Comparison of ENCODE assay signal across 17 cellular contexts in genomic region chr5:58127486-58128220, GRCh38.
DNase-seq lines count a peak whose midpoint lies in the region; ATAC-seq, FAIRE-seq and TF ChIP-seq lines count a peak whose summit lies in the region.
"Had no signal": no experiment of that assay in that cellular context is flagged by ENCODE, and none has a peak within 500 bp of the region (broad histone marks: within the 10 kb centered on the region; RNA-seq: fewer than 3 reads in every experiment).

No MANE protein-coding gene starts in this region.

- intact Hi-C loops in Panc1 (cut with micrococcal nuclease; ENCODE audit: unreplicated experiment): no loop called here
- intact Hi-C loops in endothelial cell of umbilical vein (cut with micrococcal nuclease): loop anchor here (10.0 kb wide), 1 partner anchor 343 kb away; no protein-coding TSS in a partner anchor

- no peaks in the 10 kb centered on the region for H3K27me3 Mint-ChIP-seq in mesothelial cell of epicardium (ENCODE audit: low read depth)
- no peaks in the 10 kb centered on the region for H3K27me3 Mint-ChIP-seq in T-cell
- H3K27me3 Mint-ChIP-seq: stimulated activated naive B cell treated with anti-CD40 and anti-IgM and Interleukin-4, amounts not matched to agents 10 μg/mL and 1 μg/mL and 100 μg/mL, for 72 hours had no signal

- H3K27ac Mint-ChIP-seq in mesothelial cell of epicardium (peak overlapping the region; percentile 83), T-cell (no peak overlapping the region)
- H3K27ac Mint-ChIP-seq: stimulated activated naive B cell treated with anti-CD40 and anti-IgM and Interleukin-4, amounts not matched to agents 10 μg/mL and 1 μg/mL and 100 μg/mL, for 72 hours; WTC11 had no signal

- no peaks in the 10 kb centered on the region for H4K20me1 ChIP-seq in endothelial cell of umbilical vein (replicated peaks; ENCODE audit: control insufficient read depth, extremely low read depth, insufficient read depth, low read length)

- H3K9me3 Mint-ChIP-seq in mesothelial cell of epicardium (no peaks in the 10 kb centered on the region), T-cell (no peaks in the 10 kb centered on the region)
- H3K9me3 Mint-ChIP-seq: stimulated activated naive B cell treated with anti-CD40 and anti-IgM and Interleukin-4, amounts not matched to agents 10 μg/mL and 1 μg/mL and 100 μg/mL, for 72 hours; WTC11 had no signal

- no peaks in the 10 kb centered on the region for H3K27me3 ChIP-seq in Panc1 (ENCODE audit: control insufficient read depth, insufficient read depth, low read length)
- no peaks in the 10 kb centered on the region for H3K27me3 ChIP-seq in endothelial cell of umbilical vein (ENCODE audit: control insufficient read depth in 2 of 2, insufficient read depth in 2 of 2, low read length in 2 of 2)
- no peaks in the 10 kb centered on the region for H3K27me3 ChIP-seq in MG63
- H3K27me3 ChIP-seq: gastroesophageal sphincter had no signal

- WGBS in A549 (ENCODE audit: missing lambda C conversion rate): 4% methylated on average over 11 of the region's 11 CpGs

- no peak for TF ChIP-seq POLR2A in A549 (IDR thresholded peaks at IDR 0.05; ENCODE audit: low read length)
- no peak for TF ChIP-seq POLR2A in endothelial cell of umbilical vein (IDR thresholded peaks at IDR 0.05; ENCODE audit: low read depth, low read length)

- H3K9me1 ChIP-seq in endothelial cell of umbilical vein (replicated peaks; ENCODE audit: control insufficient read depth, extremely low read depth, insufficient read depth, low read length): no peaks in the 10 kb centered on the region

- CTCF ChIA-PET in A549 (lab: Yijun Ruan, JAX): interaction anchor here (0.9 to 1.6 kb wide), 4 partner anchors 10 to 830 kb away, joined by 4 to 6 read pairs (median 4); no protein-coding TSS in a partner anchor
- CTCF ChIA-PET in Panc1 (lab: Charles Lee): interaction anchor here (0.5 kb wide), 1 partner anchor 302 kb away, joined by 3 read pairs; no protein-coding TSS in a partner anchor
- CTCF ChIA-PET in endothelial cell of umbilical vein (lab: Charles Lee): interaction anchor here (0.9 to 1.7 kb wide), 9 partner anchors 10 to 829 kb away, joined by 3 to 10 read pairs (median 5); no protein-coding TSS in a partner anchor
- CTCF ChIA-PET in T-cell (lab: Charles Lee): no interaction called here

- H3K4me3 Mint-ChIP-seq in mesothelial cell of epicardium: no peak overlapping the region
- H3K4me3 Mint-ChIP-seq in T-cell: no peak overlapping the region
- H3K4me3 Mint-ChIP-seq: stimulated activated naive B cell treated with anti-CD40 and anti-IgM and Interleukin-4, amounts not matched to agents 10 μg/mL and 1 μg/mL and 100 μg/mL, for 72 hours; WTC11 had no signal

- POLR2A ChIA-PET in A549 (lab: Yijun Ruan, JAX) (interaction anchor here (1.3 kb wide), 1 partner anchor 11 kb away, joined by 6 read pairs; no protein-coding TSS in a partner anchor), Panc1 (lab: Charles Lee) (interaction anchor here (0.6 kb wide), 1 partner anchor 40 kb away, joined by 3 read pairs; no protein-coding TSS in a partner anchor), endothelial cell of umbilical vein (lab: Charles Lee) (no interaction called here), T-cell (lab: Charles Lee) (no interaction called here)

- H3K4me1 ChIP-seq in A549 (peaks cover 56% of the 10 kb centered on the region), Panc1 (ENCODE audit: control insufficient read depth, insufficient read depth, low read length) (no peaks in the 10 kb centered on the region; the same call in 1 of the 2 replicates), endothelial cell of umbilical vein (ENCODE audit: control insufficient read depth, extremely low read depth, insufficient read depth, low read length) (peaks cover 7% of the 10 kb centered on the region)
- H3K4me1 ChIP-seq: gastroesophageal sphincter had no signal

- dilution Hi-C loops in endothelial cell of umbilical vein (cut with MboI; ENCODE audit: extremely low pct_ligation_motif_present, low sequenced_read_pairs): no loop called here

- TF ChIP-seq RAD21 in A549 (conservative IDR thresholded peaks at IDR 0.05 in 1 of 2, IDR thresholded peaks at IDR 0.05 in 1 of 2): peak in 1 of 2 experiments; percentile 60; a peak in 3 of 5 replicates

- no peak overlapping the region for H3K9ac ChIP-seq in endothelial cell of umbilical vein (replicated peaks; ENCODE audit: extremely low read depth, insufficient read depth, low read length)
- H3K9ac ChIP-seq: KMS-11 had no signal

- TF ChIP-seq CTCF in A549 (IDR thresholded peaks at IDR 0.05) (no peak), Panc1 (IDR thresholded peaks at IDR 0.05) (no peak), endothelial cell of umbilical vein (IDR thresholded peaks at IDR 0.05; ENCODE audit: extremely low read depth in 1 of 2, insufficient read depth in 1 of 2, low read depth in 1 of 2, low read length in 2 of 2) (no peak), mesothelial cell of epicardium (IDR thresholded peaks at IDR 0.05; ENCODE audit: unreplicated experiment) (no peak)

- in situ Hi-C loops in Panc1 (cut with HindIII; ENCODE audit: low pct_unique_long_range_greater_than_20kb, low sequenced_read_pairs): no loop called here

- H3K4me2 ChIP-seq in A549: peak overlapping the region; percentile 76
- no peak overlapping the region for H3K4me2 ChIP-seq in endothelial cell of umbilical vein (ENCODE audit: insufficient read depth, low read length)
- H3K4me2 ChIP-seq: KMS-11 had no signal

- peak overlapping the region; percentile 83 to 84 for H3K27ac ChIP-seq in A549
- H3K27ac ChIP-seq in Panc1 (ENCODE audit: low read length): peak overlapping the region; percentile 62; the same call in 1 of the 2 replicates
- H3K27ac ChIP-seq in endothelial cell of umbilical vein (ENCODE audit: insufficient read depth, low read depth, low read length): no peak overlapping the region
- H3K27ac ChIP-seq: gastroesophageal sphincter, KMS-11 had no signal

- H3K4me3 ChIP-seq in A549 (peak overlapping the region; percentile 7; the same call in 1 of the 3 replicates), Panc1 (ENCODE audit: low read depth in 2 of 2, low read length in 2 of 2) (no peak overlapping the region), endothelial cell of umbilical vein (replicated peaks in 1 of 3; ENCODE audit: insufficient read depth in 1 of 3, low read depth in 1 of 3, low read length in 3 of 3) (no peak overlapping the region), MG63 (no peak overlapping the region)
- H3K4me3 ChIP-seq: gastroesophageal sphincter had no signal

- peak; percentile 80 to 92; a peak in 4 of 5 replicates for TF ChIP-seq EP300 in A549 (IDR thresholded peaks at IDR 0.05)

- ATAC-seq in A549: peak; percentile 86 to 91
- no peak for ATAC-seq in Panc1
- ATAC-seq in T-cell (replicated peaks in 1 of 4): no peak
- ATAC-seq: gastroesophageal sphincter; stimulated activated naive B cell treated with anti-CD40 and anti-IgM and Interleukin-4, amounts not matched to agents 10 μg/mL and 1 μg/mL and 100 μg/mL, for 72 hours; WTC11 had no signal

- FAIRE-seq in A549 (lab: Jason Lieb, UNC) (peak; percentile 77), endothelial cell of umbilical vein (lab: Jason Lieb, UNC) (peak; percentile 66)
- FAIRE-seq: D721Med had no signal

- peak overlapping the region; percentile 67 for H2AFZ ChIP-seq in endothelial cell of umbilical vein (ENCODE audit: low read depth, low read length)

- H3K36me3 ChIP-seq in Panc1 (ENCODE audit: control insufficient read depth, insufficient read depth, low read length): no peaks in the 10 kb centered on the region
- H3K36me3 ChIP-seq in endothelial cell of umbilical vein (ENCODE audit: control insufficient read depth in 2 of 2, extremely low read depth in 1 of 2, insufficient read depth in 2 of 2, low read length in 2 of 2): no peaks in the 10 kb centered on the region
- H3K36me3 ChIP-seq in MG63: no peaks in the 10 kb centered on the region
- H3K36me3 ChIP-seq: gastroesophageal sphincter had no signal

- no peaks in the 10 kb centered on the region for H3K79me2 ChIP-seq in endothelial cell of umbilical vein (ENCODE audit: control insufficient read depth, insufficient read depth, low read length)

- H3K4me1 Mint-ChIP-seq in mesothelial cell of epicardium (peaks cover 38% of the 10 kb centered on the region), T-cell (no peaks in the 10 kb centered on the region)
- H3K4me1 Mint-ChIP-seq: stimulated activated naive B cell treated with anti-CD40 and anti-IgM and Interleukin-4, amounts not matched to agents 10 μg/mL and 1 μg/mL and 100 μg/mL, for 72 hours had no signal

- no peaks in the 10 kb centered on the region for H3K36me3 Mint-ChIP-seq in mesothelial cell of epicardium
- no peaks in the 10 kb centered on the region for H3K36me3 Mint-ChIP-seq in T-cell
- H3K36me3 Mint-ChIP-seq: stimulated activated naive B cell treated with anti-CD40 and anti-IgM and Interleukin-4, amounts not matched to agents 10 μg/mL and 1 μg/mL and 100 μg/mL, for 72 hours; WTC11 had no signal

- no peaks in the 10 kb centered on the region for H3K9me3 ChIP-seq in A549
- H3K9me3 ChIP-seq in Panc1 (ENCODE audit: control insufficient read depth, insufficient read depth, low read depth, low read length): no peaks in the 10 kb centered on the region
- no peaks in the 10 kb centered on the region for H3K9me3 ChIP-seq in endothelial cell of umbilical vein (replicated peaks; ENCODE audit: control insufficient read depth, insufficient read depth, low read length)
- no peaks in the 10 kb centered on the region for H3K9me3 ChIP-seq in MG63
- H3K9me3 ChIP-seq: gastroesophageal sphincter had no signal

- BruUV-seq in Panc1 (replicated peaks; lab: Mats Ljungman, UMichigan) (no TSS peak), endothelial cell of umbilical vein (replicated peaks; lab: Mats Ljungman, UMichigan) (no TSS peak)

- DNase-seq in A549 (ENCODE audit: low read depth in 1 of 2, low spot score in 1 of 2) (peak; percentile 50 to 87), Panc1 (ENCODE audit: low read depth, low spot score) (no peak), endothelial cell of umbilical vein (ENCODE audit: low read depth, low spot score) (peak; percentile 84), mesothelial cell of epicardium (ENCODE audit: low spot score in 2 of 2, unreplicated experiment in 2 of 2) (no peak), MG63 (no peak), DMS153 treated with DMSO at 0.1 percent for 48 hours (lab: John Stamatoyannopoulos, UW; ENCODE audit: unreplicated experiment) (no peak), EL (no peak), T-cell (no peak)
- DNase-seq: activated naive CD4-positive, alpha-beta T cell; caudate nucleus; HCEC 1CT; NCI-H510A treated with DMSO at 0.1 percent for 48 hours; stimulated activated naive B cell treated with anti-CD40 and anti-IgM and Interleukin-4, amounts not matched to agents 10 μg/mL and 1 μg/mL and 100 μg/mL, for 72 hours had no signal

TF ChIP-seq in A549, 52 proteins besides CTCF, POLR2A, EP300 and RAD21 (continues in another document):
- TF ChIP-seq CEBPB (IDR thresholded peaks at IDR 0.05) (peak in 1 of 2 experiments; percentile 16; a peak in 1 of 4 replicates), CBX8 (IDR thresholded peaks at IDR 0.05) (no peak), RNF2 (IDR thresholded peaks at IDR 0.05; ENCODE audit: borderline replicate concordance, low read depth) (no peak)

TF ChIP-seq in endothelial cell of umbilical vein, 7 proteins besides CTCF, POLR2A, EP300 and RAD21 (continues in another document):
- no peak for TF ChIP-seq POLR2AphosphoS5 (IDR thresholded peaks at IDR 0.05; ENCODE audit: insufficient read depth, low read depth, low read length)
- TF ChIP-seq JUN (IDR thresholded peaks at IDR 0.05; ENCODE audit: borderline replicate concordance, insufficient read depth, insufficient read length, low read depth): no peak

Comparison
In these comparisons a context has a peak if more than half of its experiments do, and no peak if none do; other contexts are left out.
1. ATAC-seq: peak in A549 (2 of 2); none in Panc1 (single experiment) and T-cell (0 of 4).
2. DNase-seq: peak in A549 (2 of 2) and endothelial cell of umbilical vein (single experiment); none in Panc1 (single experiment), mesothelial cell of epicardium (0 of 2), MG63 (single experiment), DMS153 treated with DMSO at 0.1 percent for 48 hours (single experiment), EL (single experiment) and T-cell (0 of 34).
3. CTCF ChIA-PET loops: an anchor here in A549 (0.9 to 1.6 kb wide), Panc1 (0.5 kb wide) and endothelial cell of umbilical vein (0.9 to 1.7 kb wide); none called in T-cell.
4. POLR2A ChIA-PET loops: an anchor here in A549 (1.3 kb wide) and Panc1 (0.6 kb wide); none called in endothelial cell of umbilical vein and T-cell.